In the genomic region with DNA sequence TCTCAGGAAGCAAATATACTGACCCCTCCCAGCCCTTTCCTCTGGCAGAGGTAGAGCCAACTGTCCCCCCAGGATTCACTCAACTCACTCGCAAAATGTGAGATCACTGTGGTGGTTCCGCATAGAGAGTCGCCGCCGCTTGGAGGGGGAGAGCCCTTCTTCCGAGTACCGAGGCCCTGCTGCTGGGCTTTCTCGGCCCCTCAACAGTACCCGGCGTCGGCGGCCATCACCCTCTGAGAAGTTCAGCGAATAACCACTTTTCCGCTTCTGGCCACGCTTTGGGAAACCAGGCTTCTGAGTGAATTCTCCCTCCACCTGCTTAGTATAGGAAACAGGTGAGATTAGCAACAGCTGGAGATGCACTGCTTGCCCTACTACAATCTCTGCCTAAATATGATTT, we compare ENCODE assay signal across 22 cellular contexts. TPM values are rescaled to one million over a fixed set of nuclear protein-coding genes. Genes with fewer than 3 reads are reported as not detected.
DNase-seq lines count a peak whose midpoint lies in the region; ATAC-seq, FAIRE-seq and TF ChIP-seq lines count a peak whose summit lies in the region.
"Had no signal": no experiment of that assay in that cellular context is flagged by ENCODE, and none has a peak within 500 bp of the region (broad histone marks: within the 10 kb centered on the region; RNA-seq: fewer than 3 reads in every experiment).

No MANE protein-coding gene starts in this region.

- H3K4me1 ChIP-seq in A673 (ENCODE audit: insufficient read depth, low read length, poor library complexity, severe bottlenecking) (no peaks in the 10 kb centered on the region), pancreas (no peaks in the 10 kb centered on the region)
- H3K4me1 ChIP-seq: Caco-2 had no signal

- H3K36me3 ChIP-seq in A673 (ENCODE audit: insufficient read depth, low read length, poor library complexity, severe bottlenecking) (peaks cover 74% of the 10 kb centered on the region), pancreas (peaks cover 16 to 62% (median 53%) of the 10 kb centered on the region in 3 donors)

- no peaks in the 10 kb centered on the region for H3K9me3 Mint-ChIP-seq in stimulated activated naive B cell treated with anti-CD40 and anti-IgM and Interleukin-4, amounts not matched to agents 10 μg/mL and 1 μg/mL and 100 μg/mL, for 72 hours
- H3K9me3 Mint-ChIP-seq: CD4-positive, alpha-beta T cell; CD8-positive, alpha-beta T cell had no signal

- TSS peak; percentile 13 for BruUV-seq in A673 (replicated peaks; lab: Mats Ljungman, UMichigan)

- POLR2A ChIA-PET in A673 (lab: Charles Lee; ENCODE audit: low non-redundant PET): no interaction called here
- POLR2A ChIA-PET in RWPE1 (lab: Yijun Ruan, JAX; ENCODE audit: low non-redundant PET): no interaction called here

- H3K9me3 ChIP-seq in A673 (ENCODE audit: low read depth, low read length, poor library complexity, severe bottlenecking): no peaks in the 10 kb centered on the region
- H3K9me3 ChIP-seq in pancreas: no peaks in the 10 kb centered on the region
- H3K9me3 ChIP-seq: BLaER1 treated with 17β-estradiol and CSF1 and Interleukin-3, amounts not matched to agents 10 nM and 100 nM; Caco-2 had no signal

- FAIRE-seq in pancreas (lab: Jason Lieb, UNC): no peak
- FAIRE-seq: A204.1, D721Med, G401.6, GM12891 had no signal

- H3K27me3 Mint-ChIP-seq in stimulated activated naive B cell treated with anti-CD40 and anti-IgM and Interleukin-4, amounts not matched to agents 10 μg/mL and 1 μg/mL and 100 μg/mL, for 72 hours: no peaks in the 10 kb centered on the region
- H3K27me3 Mint-ChIP-seq: B cell; CD4-positive, alpha-beta T cell had no signal

- TF ChIP-seq CTCF in A673 (conservative IDR thresholded peaks at IDR 0.05; ENCODE audit: low read depth, low read length) (no peak), RWPE1 (conservative IDR thresholded peaks at IDR 0.05; ENCODE audit: low read depth) (no peak), pancreas (IDR thresholded peaks at IDR 0.05) (no peak)

- H3K36me3 Mint-ChIP-seq in stimulated activated naive B cell treated with anti-CD40 and anti-IgM and Interleukin-4, amounts not matched to agents 10 μg/mL and 1 μg/mL and 100 μg/mL, for 72 hours: peaks cover 42 to 66% of the 10 kb centered on the region in 2 donors

- H3K4me3 ChIP-seq in A673 (ENCODE audit: low read depth, low read length, poor library complexity, severe bottlenecking): no peak overlapping the region
- no peak overlapping the region for H3K4me3 ChIP-seq in pancreas
- H3K4me3 ChIP-seq: BLaER1 treated with 17β-estradiol and CSF1 and Interleukin-3, amounts not matched to agents 10 nM and 100 nM had no signal

- 96% methylated on average over 15 of the region's 15 CpGs for WGBS in pancreas, 2 donors

- no peak for ATAC-seq in stimulated activated naive B cell treated with anti-CD40 and anti-IgM and Interleukin-4, amounts not matched to agents 10 μg/mL and 1 μg/mL and 100 μg/mL, for 72 hours (replicated peaks)
- ATAC-seq in GM19328 (IDR thresholded peaks at IDR 0.05; ENCODE audit: unreplicated experiment) (no peak), GM18867 (IDR thresholded peaks at IDR 0.05; ENCODE audit: unreplicated experiment) (no peak), pancreas (no peak)
- ATAC-seq: CD8-positive, alpha-beta T cell had no signal

- peak overlapping the region; percentile 20 for H3K27ac Mint-ChIP-seq in stimulated activated naive B cell treated with anti-CD40 and anti-IgM and Interleukin-4, amounts not matched to agents 10 μg/mL and 1 μg/mL and 100 μg/mL, for 72 hours
- H3K27ac Mint-ChIP-seq: B cell; CD4-positive, alpha-beta T cell; CD8-positive, alpha-beta T cell had no signal

- H3K4me1 Mint-ChIP-seq in stimulated activated naive B cell treated with anti-CD40 and anti-IgM and Interleukin-4, amounts not matched to agents 10 μg/mL and 1 μg/mL and 100 μg/mL, for 72 hours: peaks cover 9 to 20% of the 10 kb centered on the region in 2 donors

- H3K27ac ChIP-seq in A673 (ENCODE audit: low read depth, low read length, poor library complexity, severe bottlenecking): no peak overlapping the region
- peak overlapping the region; percentile 59 for H3K27ac ChIP-seq in RWPE1
- peak overlapping the region; percentile 17 for H3K27ac ChIP-seq in epithelial cell of prostate
- H3K27ac ChIP-seq in pancreas: no peak overlapping the region
- H3K27ac ChIP-seq: BLaER1 treated with 17β-estradiol and CSF1 and Interleukin-3, amounts not matched to agents 10 nM and 100 nM; C4-2B had no signal

- no peak overlapping the region for H3K4me3 Mint-ChIP-seq in stimulated activated naive B cell treated with anti-CD40 and anti-IgM and Interleukin-4, amounts not matched to agents 10 μg/mL and 1 μg/mL and 100 μg/mL, for 72 hours
- H3K4me3 Mint-ChIP-seq: B cell; CD4-positive, alpha-beta T cell; CD8-positive, alpha-beta T cell had no signal

- no peaks in the 10 kb centered on the region for H3K27me3 ChIP-seq in A673 (replicated peaks; ENCODE audit: insufficient read depth, low read depth, low read length, poor library complexity)
- no peaks in the 10 kb centered on the region for H3K27me3 ChIP-seq in pancreas
- H3K27me3 ChIP-seq: BLaER1 treated with 17β-estradiol and CSF1 and Interleukin-3, amounts not matched to agents 10 nM and 100 nM had no signal

- DNase-seq in A673 (ENCODE audit: low spot score): no peak
- DNase-seq in RWPE1 (ENCODE audit: low spot score): no peak
- DNase-seq in epithelial cell of prostate (ENCODE audit: low read depth, low spot score): no peak
- no peak for DNase-seq in stimulated activated naive B cell treated with anti-CD40 and anti-IgM and Interleukin-4, amounts not matched to agents 10 μg/mL and 1 μg/mL and 100 μg/mL, for 72 hours
- no peak for DNase-seq in pancreas
- DNase-seq: 8988T; AML-193; Caco-2; Calu3; CD4-positive, alpha-beta T cell; CD8-positive, alpha-beta T cell; DMS79 treated with DMSO at 0.1 percent for 48 hours; GF-D8 had no signal

- CTCF ChIA-PET in A673 (lab: Charles Lee) (no interaction called here), RWPE1 (lab: Yijun Ruan, JAX) (no interaction called here)

- intact Hi-C loops in A673 (cut with micrococcal nuclease; ENCODE audit: unreplicated experiment): no loop called here
- intact Hi-C loops in pancreas (cut with DNase I): no loop called here

RNA-seq across cellular contexts. Expression of a gene that starts 31.1 kb away (rescaled TPM):
- 126 and 139 TPM in 2 replicates for total RNA-seq in A673 (2021)
- total RNA-seq in pancreas: 10 to 100 TPM; 29.7 to 59.9 (median 39.1) TPM
- 10 to 100 TPM; 26.7 to 58.0 TPM for polyA plus RNA-seq in pancreas

RNA-seq across cellular contexts. Expression of a gene that starts 46.7 kb away (rescaled TPM):
- total RNA-seq in A673 (2021) (1,089 and 1,126 TPM in 2 replicates), pancreas (100 to 1,000 TPM; 152 to 237 (median 211) TPM)
- 100 to 1,000 TPM; 126 to 299 TPM for polyA plus RNA-seq in pancreas

Comparison
In these comparisons a context has a peak if more than half of its experiments do, and no peak if none do; other contexts are left out.
1. H3K27ac ChIP-seq: peak in RWPE1 (single experiment) and epithelial cell of prostate (single experiment); none in A673 (single experiment) and pancreas (0 of 4).